Comparison of ENCODE assay signal across 13 cellular contexts in the genomic region with DNA sequence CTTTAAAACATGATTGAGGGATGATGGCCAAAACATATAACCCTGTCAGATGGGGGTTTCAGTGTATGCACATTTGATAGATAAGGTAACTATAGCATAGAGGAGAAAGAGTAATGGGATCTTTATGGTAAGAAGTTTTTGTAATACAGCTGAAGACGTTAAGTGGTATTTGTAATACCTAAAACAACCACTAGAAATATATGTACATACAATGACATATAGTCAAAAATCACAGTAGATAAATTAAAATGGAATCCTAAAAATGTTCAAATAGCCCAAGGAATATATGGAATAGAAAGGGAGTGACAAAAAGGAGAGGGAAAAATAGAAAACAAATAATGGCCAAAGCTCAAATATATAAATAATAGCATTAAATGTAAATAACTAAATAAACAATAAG.
"Had no signal": no experiment of that assay in that cellular context is flagged by ENCODE, and none has a peak within 500 bp of the region (broad histone marks: within the 10 kb centered on the region; RNA-seq: fewer than 3 reads in every experiment).

No MANE protein-coding gene starts in this region.

- H3K36me3 ChIP-seq: ascending aorta, cardiac muscle cell, gastrocnemius medialis, left ventricle myocardium inferior, vagina had no signal

- H3K27me3 Mint-ChIP-seq: activated CD4-positive, alpha-beta T cell treated with anti-CD3 and anti-CD28 coated beads, Interleukin-2, amount 10 ng/mL, durations not matched to agents 7 days and 5 days; activated naive CD8-positive, alpha-beta T cell treated with anti-CD3 and anti-CD28 coated beads, Interleukin-2, amount 50 U/mL, for 24 hours had no signal

- H3K27ac ChIP-seq: ascending aorta, cardiac muscle cell, gastrocnemius medialis, left ventricle myocardium inferior, parathyroid adenoma, vagina had no signal

- H3K27ac Mint-ChIP-seq: activated CD4-positive, alpha-beta T cell treated with anti-CD3 and anti-CD28 coated beads, Interleukin-2, amount 10 ng/mL, durations not matched to agents 7 days and 5 days; activated naive CD8-positive, alpha-beta T cell treated with anti-CD3 and anti-CD28 coated beads, Interleukin-2, amount 50 U/mL, for 24 hours had no signal

- H2AFZ ChIP-seq: parathyroid adenoma had no signal

- ATAC-seq: activated naive CD8-positive, alpha-beta T cell treated with anti-CD3 and anti-CD28 coated beads, Interleukin-2, amount 50 U/mL, for 24 hours; gastrocnemius medialis had no signal

- H3K4me1 ChIP-seq: ascending aorta, gastrocnemius medialis, left ventricle myocardium inferior, parathyroid adenoma, vagina had no signal

- H3K4me1 Mint-ChIP-seq: activated CD4-positive, alpha-beta T cell treated with anti-CD3 and anti-CD28 coated beads, Interleukin-2, amount 10 ng/mL, durations not matched to agents 7 days and 5 days; activated naive CD8-positive, alpha-beta T cell treated with anti-CD3 and anti-CD28 coated beads, Interleukin-2, amount 50 U/mL, for 24 hours had no signal

- H3K9me3 ChIP-seq: ascending aorta, gastrocnemius medialis, left ventricle myocardium inferior, vagina had no signal

- H3K9me3 Mint-ChIP-seq: activated CD4-positive, alpha-beta T cell treated with anti-CD3 and anti-CD28 coated beads, Interleukin-2, amount 10 ng/mL, durations not matched to agents 7 days and 5 days; activated naive CD8-positive, alpha-beta T cell treated with anti-CD3 and anti-CD28 coated beads, Interleukin-2, amount 50 U/mL, for 24 hours had no signal

- H3K79me2 ChIP-seq: parathyroid adenoma had no signal

- H3K9ac ChIP-seq: parathyroid adenoma had no signal

- H3K4me3 ChIP-seq: ascending aorta, cardiac muscle cell, gastrocnemius medialis, left ventricle myocardium inferior, vagina had no signal

- H3K4me3 Mint-ChIP-seq: activated CD4-positive, alpha-beta T cell treated with anti-CD3 and anti-CD28 coated beads, Interleukin-2, amount 10 ng/mL, durations not matched to agents 7 days and 5 days; activated naive CD8-positive, alpha-beta T cell treated with anti-CD3 and anti-CD28 coated beads, Interleukin-2, amount 50 U/mL, for 24 hours had no signal

- DNase-seq: activated CD4-positive, alpha-beta T cell treated with anti-CD3 and anti-CD28 coated beads, Interleukin-2, amount 10 ng/mL, durations not matched to agents 7 days and 5 days; activated CD4-positive, CD25-positive, alpha-beta regulatory T cell; activated CD8-positive, alpha-beta memory T cell treated with anti-CD3 and anti-CD28 coated beads for 24 hours; activated naive CD4-positive, alpha-beta T cell treated with Interleukin-2 at 50 U/mL for 16 hours; activated naive CD8-positive, alpha-beta T cell treated with anti-CD3 and anti-CD28 coated beads, Interleukin-2, amount 50 U/mL, for 24 hours; gastrocnemius medialis; kidney; left ventricle myocardium inferior; mesendoderm had no signal

- H3K27me3 ChIP-seq: ascending aorta, cardiac muscle cell, gastrocnemius medialis, vagina had no signal
